In genomic region chr11:117225553-117226170, GRCh38 we compare ENCODE assay signal across 12 cellular contexts. TPM values are rescaled to one million over a fixed set of nuclear protein-coding genes. Genes with fewer than 3 reads are reported as not detected.
DNase-seq lines count a peak whose midpoint lies in the region; ATAC-seq, FAIRE-seq and TF ChIP-seq lines count a peak whose summit lies in the region.
"Had no signal": no experiment of that assay in that cellular context is flagged by ENCODE, and none has a peak within 500 bp of the region (broad histone marks: within the 10 kb centered on the region; RNA-seq: fewer than 3 reads in every experiment).

No MANE protein-coding gene starts in this region.

- no peak overlapping the region for H3K4me3 Mint-ChIP-seq in naive thymus-derived CD4-positive, alpha-beta T cell

- ATAC-seq in Right ventricle myocardium superior (ENCODE audit: poor library complexity), result no peak
- no peak for ATAC-seq in naive thymus-derived CD4-positive, alpha-beta T cell

- H3K27me3 ChIP-seq in left ventricle myocardium inferior (ENCODE audit: low read depth), result no peaks in the 10 kb centered on the region
- H3K27me3 ChIP-seq in colonic mucosa, result no peaks in the 10 kb centered on the region
- H3K27me3 ChIP-seq in naive thymus-derived CD4-positive, alpha-beta T cell (ENCODE audit: control insufficient read depth in 2 of 2, insufficient read depth in 2 of 2, low read length in 2 of 2), result no peaks in the 10 kb centered on the region
- H3K27me3 ChIP-seq in tibial artery, result no peaks in the 10 kb centered on the region
- H3K27me3 ChIP-seq: BLaER1 had no signal

- no peak for TF ChIP-seq CTCF in left ventricle myocardium inferior (IDR thresholded peaks at IDR 0.05; ENCODE audit: borderline replicate concordance)
- TF ChIP-seq CTCF in colonic mucosa (IDR thresholded peaks at IDR 0.05), result no peak
- TF ChIP-seq CTCF in tibial artery (IDR thresholded peaks at IDR 0.05), result no peak

- peaks cover 11 to 61% (median 28%) of the 10 kb centered on the region in 5 donors for H3K36me3 Mint-ChIP-seq in naive thymus-derived CD4-positive, alpha-beta T cell

- POLR2A ChIA-PET in naive thymus-derived CD4-positive, alpha-beta T cell (lab: Charles Lee), result interaction anchor here (0.7 to 1.2 kb wide), 5 partner anchors 10 to 438 kb away, joined by 3 to 4 read pairs (median 4); partner anchors contain the start of gene ZPR1

- CTCF ChIA-PET in naive thymus-derived CD4-positive, alpha-beta T cell (lab: Charles Lee), result interaction anchor here (0.7 to 3.0 kb wide), 13 partner anchors 12 to 451 kb away, joined by 3 to 20 read pairs (median 5); partner anchors contain the start of genes APOA5 and ZPR1

- H3K36me3 ChIP-seq in left ventricle myocardium inferior (peaks cover 57% of the 10 kb centered on the region), colonic mucosa (peaks cover 15% of the 10 kb centered on the region), tibial artery (peaks cover 18 to 69% (median 45%) of the 10 kb centered on the region in 3 donors)
- H3K36me3 ChIP-seq in naive thymus-derived CD4-positive, alpha-beta T cell (ENCODE audit: control insufficient read depth in 2 of 3, insufficient read depth in 3 of 3, low read length in 3 of 3), result peaks cover 46 to 92% (median 56%) of the 10 kb centered on the region in 3 experiments

- peak overlapping the region in 1 of 2 donors; percentile 54 for H3K9ac ChIP-seq in colonic mucosa (ENCODE audit: low read depth in 2 of 2, low read length in 2 of 2)
- H3K9ac ChIP-seq: BLaER1, KMS-11 had no signal

- H3K4me1 ChIP-seq in left ventricle myocardium inferior (peaks cover 40% of the 10 kb centered on the region), colonic mucosa (peaks cover 29% of the 10 kb centered on the region), tibial artery (peaks cover 0 to 62% (median 43%) of the 10 kb centered on the region in 4 donors)
- H3K4me1 ChIP-seq in naive thymus-derived CD4-positive, alpha-beta T cell (ENCODE audit: control insufficient read depth in 2 of 2, insufficient read depth in 2 of 2, low read length in 2 of 2), result peaks cover 25 to 28% of the 10 kb centered on the region in 2 donors

- no peaks in the 10 kb centered on the region for H3K27me3 Mint-ChIP-seq in naive thymus-derived CD4-positive, alpha-beta T cell
- H3K27me3 Mint-ChIP-seq: CD4-positive, alpha-beta memory T cell had no signal

- H3K4me3 ChIP-seq in left ventricle myocardium inferior (no peak overlapping the region), colonic mucosa (no peak overlapping the region), tibial artery (no peak overlapping the region)
- no peak overlapping the region for H3K4me3 ChIP-seq in naive thymus-derived CD4-positive, alpha-beta T cell (ENCODE audit: low read length)
- H3K4me3 ChIP-seq: BLaER1 had no signal

- DNase-seq in left ventricle myocardium inferior (no peak), Right ventricle myocardium superior (no peak), colonic mucosa (no peak), tibial artery (no peak), medulla oblongata (ENCODE audit: extremely low spot score) (no peak), T-helper 9 cell (no peak), HTR-8/SVneo (ENCODE audit: insufficient read length, low spot score) (no peak)
- DNase-seq in naive thymus-derived CD4-positive, alpha-beta T cell, result no peak

- H3K27ac Mint-ChIP-seq in naive thymus-derived CD4-positive, alpha-beta T cell, result peak overlapping the region in 3 of 9 donors; percentile 51 to 83 (median 62)

- H3K4me1 Mint-ChIP-seq in naive thymus-derived CD4-positive, alpha-beta T cell, result peaks cover 28 to 43% (median 36%) of the 10 kb centered on the region in 7 donors

- no peak for FAIRE-seq in HTR-8/SVneo (lab: Jason Lieb, UNC)
- FAIRE-seq: H54 had no signal

- H3K9me3 Mint-ChIP-seq in naive thymus-derived CD4-positive, alpha-beta T cell, result no peaks in the 10 kb centered on the region
- H3K9me3 Mint-ChIP-seq: CD4-positive, alpha-beta memory T cell had no signal

- peak overlapping the region; percentile 32 for H3K27ac ChIP-seq in left ventricle myocardium inferior (replicated peaks)
- peak overlapping the region; percentile 75 for H3K27ac ChIP-seq in colonic mucosa
- H3K27ac ChIP-seq in naive thymus-derived CD4-positive, alpha-beta T cell (ENCODE audit: low read depth, low read length), result peak overlapping the region; percentile 7
- peak overlapping the region; percentile 88 to 91 for H3K27ac ChIP-seq in tibial artery
- H3K27ac ChIP-seq: BLaER1, KMS-11 had no signal

- no peaks in the 10 kb centered on the region for H3K9me3 ChIP-seq in left ventricle myocardium inferior (replicated peaks)
- no peaks in the 10 kb centered on the region for H3K9me3 ChIP-seq in colonic mucosa
- H3K9me3 ChIP-seq in naive thymus-derived CD4-positive, alpha-beta T cell (ENCODE audit: control insufficient read depth in 2 of 3, low read length in 3 of 3), result no peaks in the 10 kb centered on the region
- H3K9me3 ChIP-seq in tibial artery, result no peaks in the 10 kb centered on the region
- H3K9me3 ChIP-seq: BLaER1 had no signal

- intact Hi-C loops in left ventricle myocardium inferior (cut with micrococcal nuclease) (loop anchor here (5.0 kb wide), 1 partner anchor 433 kb away; the partner anchor contains the start of gene APOA5), Right ventricle myocardium superior (cut with DNase I) (loop anchor here (10.0 kb wide), 1 partner anchor 431 kb away; the partner anchor contains the start of gene APOA5), colonic mucosa (cut with DNase I) (loop anchor here (5.0 to 10.0 kb wide), 3 partner anchors 121 to 433 kb away; partner anchors contain the start of gene APOA5), tibial artery (cut with DNase I; ENCODE audit: low total_unique reads) (loop anchor here (5.0 kb wide), 1 partner anchor 43 kb away; no protein-coding TSS in a partner anchor)
- intact Hi-C loops in naive thymus-derived CD4-positive, alpha-beta T cell (cut with micrococcal nuclease), result loop anchor here (1.0 to 5.0 kb wide), 12 partner anchors 44 to 493 kb away; partner anchors contain the start of genes APOA5 (in 2 of the 2), APOA1 (in 1 of the 2) and SIDT2 (in 1 of the 2)

RNA-seq across cellular contexts. Expression of gene PCSK7, which starts 6.2 kb away (rescaled TPM):
- total RNA-seq in left ventricle myocardium inferior (24.0 TPM), Right ventricle myocardium superior (22.3 TPM), colonic mucosa (100 to 1,000 TPM; 111 to 195 TPM)
- total RNA-seq in naive thymus-derived CD4-positive, alpha-beta T cell, result 100 to 1,000 TPM; 196 to 319 (median 312) TPM
- 10 to 100 TPM; 45.4 to 71.4 TPM for polyA plus RNA-seq in naive thymus-derived CD4-positive, alpha-beta T cell

RNA-seq across cellular contexts. Expression of gene RNF214, which starts 6.8 kb away (rescaled TPM):
- total RNA-seq in left ventricle myocardium inferior, result 21.1 TPM
- 19.8 TPM for total RNA-seq in Right ventricle myocardium superior
- total RNA-seq in colonic mucosa, result 10 to 100 TPM; 20.0 to 20.3 TPM
- total RNA-seq in naive thymus-derived CD4-positive, alpha-beta T cell, result 10 to 100 TPM; 16.6 to 36.0 (median 24.0) TPM
- 10 to 100 TPM in 1 of 2 donors, 1 to 10 TPM in 1; 9.7 to 10.2 TPM for polyA plus RNA-seq in naive thymus-derived CD4-positive, alpha-beta T cell

RNA-seq across cellular contexts. Expression of gene TAGLN, which starts 26.5 kb away (rescaled TPM):
- total RNA-seq in left ventricle myocardium inferior (113 TPM), Right ventricle myocardium superior (91.4 TPM), colonic mucosa (100 to 1,000 TPM in 1 of 2 donors, 10 to 100 TPM in 1; 86.8 to 989 TPM)
- 10 to 100 TPM in 4 of 5 experiments, 1 to 10 TPM in 1; 6.4 to 28.0 (median 18.2) TPM for total RNA-seq in naive thymus-derived CD4-positive, alpha-beta T cell
- polyA plus RNA-seq in naive thymus-derived CD4-positive, alpha-beta T cell, result 1 to 10 TPM in 1 of 2 donors, under 1 TPM in 1; 0.32 to 1.0 TPM

RNA-seq across cellular contexts. Expression of gene SIDT2, which starts 47.1 kb away (rescaled TPM):
- total RNA-seq in left ventricle myocardium inferior, result 23.5 TPM
- 19.5 TPM for total RNA-seq in Right ventricle myocardium superior
- total RNA-seq in colonic mucosa, result 10 to 100 TPM; 42.9 to 69.3 TPM
- total RNA-seq in naive thymus-derived CD4-positive, alpha-beta T cell, result 100 to 1,000 TPM in 2 of 5 experiments, 10 to 100 TPM in 3; 31.7 to 187 (median 60.5) TPM
- polyA plus RNA-seq in naive thymus-derived CD4-positive, alpha-beta T cell, result 1 to 10 TPM; 2.3 to 3.1 TPM

Comparison
In these comparisons a context has a peak if more than half of its experiments do, and no peak if none do; other contexts are left out.
1. H3K27ac ChIP-seq: peak in every context shown above with its lines; median percentile 90 in tibial artery; 75 in colonic mucosa; 32 in left ventricle myocardium inferior; 7 in naive thymus-derived CD4-positive, alpha-beta T cell.